Comparison of ENCODE assay signal across 8 cellular contexts in the genomic region with DNA sequence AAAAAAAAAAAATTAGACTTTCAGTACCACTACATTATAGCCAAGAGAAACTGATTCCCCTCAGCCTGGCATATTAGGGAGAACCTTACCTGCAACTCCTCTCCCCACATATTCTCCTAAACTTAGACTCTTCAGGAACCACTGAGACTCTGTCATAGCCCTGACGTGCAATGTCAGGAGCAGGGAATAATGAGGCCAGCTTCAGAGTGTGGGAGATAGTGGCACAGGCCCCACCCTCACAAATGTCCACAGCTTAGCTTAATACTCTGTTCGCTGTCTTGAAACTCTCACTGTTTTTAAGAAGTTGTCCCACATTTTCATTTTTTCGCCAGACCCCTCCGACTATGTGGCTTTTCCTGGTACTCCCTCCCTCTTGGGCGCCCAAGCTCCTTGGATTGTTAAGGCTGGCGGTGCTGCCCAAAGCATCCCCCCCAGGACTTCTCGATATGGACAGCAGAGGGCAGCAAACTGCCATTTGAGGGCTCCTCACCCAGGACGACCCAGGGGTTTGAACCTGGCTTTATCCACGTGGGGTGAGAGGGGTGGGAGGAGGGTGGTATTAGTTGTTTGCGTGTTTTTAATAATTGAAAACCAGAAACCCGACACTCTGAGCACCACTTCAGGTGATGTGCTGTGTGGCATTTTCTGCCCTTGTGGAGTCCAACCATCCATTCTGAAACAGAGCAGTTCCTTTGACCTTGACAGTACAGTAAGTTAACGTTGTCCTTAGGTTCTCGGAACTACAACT. TPM values are rescaled to one million over a fixed set of nuclear protein-coding genes. Genes with fewer than 3 reads are reported as not detected.
A peak's percentile ranks its signal among the peaks of the same experiment; 100 is the strongest.
DNase-seq lines count a peak whose midpoint lies in the region; TF ChIP-seq lines count a peak whose summit lies in the region.

No MANE protein-coding gene starts in this region.

- H3K9me3 ChIP-seq in MM.1S (replicated peaks; ENCODE audit: insufficient read depth, low read length): no peaks in the 10 kb centered on the region
- H3K9me3 ChIP-seq in ascending aorta: no peaks in the 10 kb centered on the region

- DNase-seq in GM03348 (ENCODE audit: low spot score): peak; percentile 90
- DNase-seq in H4 (ENCODE audit: low spot score): peak; percentile 69
- peak; percentile 60 for DNase-seq in MM.1S
- DNase-seq in T-helper 2 cell: peak in 4 of 5 experiments; percentile 7 to 55 (median 40)
- peak in 1 of 2 donors; percentile 70 for DNase-seq in ascending aorta (ENCODE audit: low spot score in 2 of 2)
- peak in 46 of 51 donors; percentile 3 to 74 (median 44) for DNase-seq in hypothalamus (lab: John Stamatoyannopoulos, UW)
- peak; percentile 35 for DNase-seq in smooth muscle cell of the brain vasculature (ENCODE audit: low read depth, low spot score)
- DNase-seq in GOT3 (lab: John Stamatoyannopoulos, UW): no peak

- no peak overlapping the region for H2AFZ ChIP-seq in MM.1S (ENCODE audit: low read length)

- H3K9me2 ChIP-seq in MM.1S (replicated peaks; ENCODE audit: insufficient read depth, low read length): no peaks in the 10 kb centered on the region

- H3K36me3 ChIP-seq in MM.1S (replicated peaks; ENCODE audit: insufficient read depth, low read length): no peaks in the 10 kb centered on the region
- H3K36me3 ChIP-seq in ascending aorta: no peaks in the 10 kb centered on the region

- peak; percentile 93 for TF ChIP-seq CTCF in MM.1S (IDR thresholded peaks at IDR 0.05; ENCODE audit: low read length)
- peak; percentile 47 to 88 (median 83) for TF ChIP-seq CTCF in ascending aorta (IDR thresholded peaks at IDR 0.05)

- H3K27ac ChIP-seq in MM.1S (ENCODE audit: low read length) (no peak overlapping the region), ascending aorta (no peak overlapping the region)

- intact Hi-C loops in ascending aorta (cut with DNase I): loop anchor here (5.0 kb wide), 1 partner anchor 378 kb away; no protein-coding TSS in a partner anchor

- no peak overlapping the region for H3K9ac ChIP-seq in MM.1S (ENCODE audit: low read length)

- H3K27me3 ChIP-seq in MM.1S (replicated peaks; ENCODE audit: insufficient read depth, low read length) (no peaks in the 10 kb centered on the region), ascending aorta (no peaks in the 10 kb centered on the region)

- no peaks in the 10 kb centered on the region for H3F3A ChIP-seq in MM.1S (ENCODE audit: insufficient read depth, low read length)

- H3K4me1 ChIP-seq in MM.1S (ENCODE audit: low read length): no peaks in the 10 kb centered on the region
- H3K4me1 ChIP-seq in ascending aorta: no peaks in the 10 kb centered on the region

- no peak overlapping the region for H3K4me2 ChIP-seq in MM.1S (ENCODE audit: low read depth, low read length)

- H3K4me3 ChIP-seq in MM.1S (ENCODE audit: low read length): no peak overlapping the region
- no peak overlapping the region for H3K4me3 ChIP-seq in ascending aorta

- no peaks in the 10 kb centered on the region for H3K79me2 ChIP-seq in MM.1S (ENCODE audit: low read length)

- no peaks in the 10 kb centered on the region for H4K20me1 ChIP-seq in MM.1S (ENCODE audit: insufficient read depth, low read length)

RNA-seq across cellular contexts. Expression of gene RASSF10, which starts 45.2 kb away (rescaled TPM):
- not detected in 2 replicates for total RNA-seq in H4 (2014; rRNA removed; shearing (Covaris generic))
- not detected for total RNA-seq in ascending aorta
